In genomic region chr17:33964344-33964979, GRCh38 we compare ENCODE assay signal across 8 cellular contexts.
DNase-seq lines count a peak whose midpoint lies in the region; ATAC-seq and TF ChIP-seq lines count a peak whose summit lies in the region.

No MANE protein-coding gene starts in this region.

- H3K9me3 Mint-ChIP-seq in activated CD4-positive, alpha-beta memory T cell treated with anti-CD3 and anti-CD28 coated beads, Interleukin-2, amount 10 ng/mL, durations not matched to agents 7 days and 5 days: peaks cover 4% of the 10 kb centered on the region

- H3K4me3 Mint-ChIP-seq in activated CD4-positive, alpha-beta memory T cell treated with anti-CD3 and anti-CD28 coated beads, Interleukin-2, amount 10 ng/mL, durations not matched to agents 7 days and 5 days: peak overlapping the region; percentile 11

- H3K27ac ChIP-seq in transverse colon: no peak overlapping the region

- no peak for TF ChIP-seq EP300 in transverse colon (IDR thresholded peaks at IDR 0.05; ENCODE audit: low read depth)

- peak; percentile 79 for ATAC-seq in GM19395 (IDR thresholded peaks at IDR 0.05; ENCODE audit: unreplicated experiment)
- peak; percentile 61 for ATAC-seq in HG03196 (IDR thresholded peaks at IDR 0.05; ENCODE audit: unreplicated experiment)

- in situ Hi-C loops in transverse colon (cut with MboI; ENCODE audit: low pct_ligation_motif_present in 1 of 4, low pct_unique_long_range_greater_than_20kb in 1 of 4, low sequenced_read_pairs in 3 of 4): no loop called here

- H3K27me3 Mint-ChIP-seq in activated CD4-positive, alpha-beta memory T cell treated with anti-CD3 and anti-CD28 coated beads, Interleukin-2, amount 10 ng/mL, durations not matched to agents 7 days and 5 days: peaks cover 5% of the 10 kb centered on the region

- H3K36me3 Mint-ChIP-seq in activated CD4-positive, alpha-beta memory T cell treated with anti-CD3 and anti-CD28 coated beads, Interleukin-2, amount 10 ng/mL, durations not matched to agents 7 days and 5 days (ENCODE audit: low read depth): no peaks in the 10 kb centered on the region

- H3K4me3 ChIP-seq in GM12865 (ENCODE audit: low read depth, low read length) (no peak overlapping the region), transverse colon (no peak overlapping the region)

- WGBS in transverse colon (ENCODE audit: low coverage in 1 of 2), 2 donors: 31 to 72% methylated on average over 5 of the region's 5 CpGs

- no peaks in the 10 kb centered on the region for H3K27me3 ChIP-seq in transverse colon

- intact Hi-C loops in transverse colon (cut with DNase I; ENCODE audit: low total_unique reads): no loop called here

- H3K4me1 ChIP-seq in transverse colon: no peaks in the 10 kb centered on the region

- TF ChIP-seq CTCF in GM12865 (IDR thresholded peaks at IDR 0.05; ENCODE audit: insufficient read depth, low read depth, low read length, missing control alignments): peak; percentile 46
- peak; percentile 31 to 71 (median 44) for TF ChIP-seq CTCF in transverse colon (IDR thresholded peaks at IDR 0.05)

- no peaks in the 10 kb centered on the region for H3K36me3 ChIP-seq in transverse colon

- peak; percentile 90 for DNase-seq in GM12865 (ENCODE audit: low read depth)
- peak; percentile 40 for DNase-seq in activated CD4-positive, alpha-beta memory T cell treated with anti-CD3 and anti-CD28 coated beads, Interleukin-2, amount 10 ng/mL, durations not matched to agents 7 days and 5 days
- DNase-seq in transverse colon: peak; percentile 25
- DNase-seq in NCI-H2227 treated with DMSO at 0.1 percent for 48 hours (lab: John Stamatoyannopoulos, UW): no peak
- DNase-seq in islet precursor cell: no peak
- no peak for DNase-seq in HuH-7.5 (ENCODE audit: low spot score)

- CTCF ChIA-PET in activated CD4-positive, alpha-beta memory T cell treated with anti-CD3 and anti-CD28 coated beads, Interleukin-2, amount 10 ng/mL, durations not matched to agents 7 days and 5 days (lab: Charles Lee): interaction anchor here (1.6 kb wide), 1 partner anchor 8 kb away, joined by 7 read pairs; no protein-coding TSS in a partner anchor

- peak overlapping the region; percentile 37 for H3K27ac Mint-ChIP-seq in activated CD4-positive, alpha-beta memory T cell treated with anti-CD3 and anti-CD28 coated beads, Interleukin-2, amount 10 ng/mL, durations not matched to agents 7 days and 5 days

- H3K4me1 Mint-ChIP-seq in activated CD4-positive, alpha-beta memory T cell treated with anti-CD3 and anti-CD28 coated beads, Interleukin-2, amount 10 ng/mL, durations not matched to agents 7 days and 5 days: peaks cover 51% of the 10 kb centered on the region

- POLR2A ChIA-PET in activated CD4-positive, alpha-beta memory T cell treated with anti-CD3 and anti-CD28 coated beads, Interleukin-2, amount 10 ng/mL, durations not matched to agents 7 days and 5 days (lab: Charles Lee): no interaction called here

- H3K9me3 ChIP-seq in transverse colon: no peaks in the 10 kb centered on the region

- TF ChIP-seq POLR2A in transverse colon (IDR thresholded peaks at IDR 0.05): no peak

Comparison
In these comparisons a context has a peak if more than half of its experiments do, and no peak if none do; other contexts are left out.
1. DNase-seq: peak in GM12865 (single experiment), activated CD4-positive, alpha-beta memory T cell treated with anti-CD3 and anti-CD28 coated beads, Interleukin-2, amount 10 ng/mL, durations not matched to agents 7 days and 5 days (single experiment) and transverse colon (single experiment); none in NCI-H2227 treated with DMSO at 0.1 percent for 48 hours (single experiment), islet precursor cell (single experiment) and HuH-7.5 (single experiment).